9 cellular contexts compared by ENCODE assay signal in genomic region chr2:232327089-232328037, GRCh38. TPM values are rescaled to one million over a fixed set of nuclear protein-coding genes. Genes with fewer than 3 reads are reported as not detected.
DNase-seq lines count a peak whose midpoint lies in the region; ATAC-seq and TF ChIP-seq lines count a peak whose summit lies in the region.
"Had no signal": no experiment of that assay in that cellular context is flagged by ENCODE, and none has a peak within 500 bp of the region (broad histone marks: within the 10 kb centered on the region; RNA-seq: fewer than 3 reads in every experiment).

No MANE protein-coding gene starts in this region.

- no peaks in the 10 kb centered on the region for H3K9me2 ChIP-seq in SK-N-SH

- H2AFZ ChIP-seq in SK-N-SH (ENCODE audit: low read depth) = no peak overlapping the region

- intact Hi-C loops in heart left ventricle (cut with DNase I) = loop anchor here (2.0 to 10.0 kb wide), 7 partner anchors 183 to 425 kb away; partner anchors contain the start of gene NPPC (in 2 of the 10)

- TF ChIP-seq CTCF in SK-N-SH (IDR thresholded peaks at IDR 0.05) = peak; percentile 90
- peak; percentile 65 to 86 (median 72) for TF ChIP-seq CTCF in heart left ventricle (IDR thresholded peaks at IDR 0.05)

- POLR2A ChIA-PET in SK-N-SH (lab: Yijun Ruan, JAX) = no interaction called here

- no peak overlapping the region; a peak in 1 of 4 replicates for H3K27ac ChIP-seq in SK-N-SH (ENCODE audit: low read depth in 2 of 2, low read length in 1 of 2)
- H3K27ac ChIP-seq in heart left ventricle = no peak overlapping the region

- no peak overlapping the region for H3K9ac ChIP-seq in SK-N-SH

- no peak for TF ChIP-seq POLR2A in heart left ventricle (IDR thresholded peaks at IDR 0.05)

- H3K9me3 ChIP-seq in SK-N-SH = no peaks in the 10 kb centered on the region
- H3K9me3 ChIP-seq in heart left ventricle = no peaks in the 10 kb centered on the region

- WGBS in SK-N-SH (ENCODE audit: low lambda C conversion rate) = 71% methylated on average over 11 of the region's 12 CpGs
- WGBS in heart left ventricle, 4 donors = 64 to 75% (median 72%) methylated on average over 12 of the region's 12 CpGs

- H3K36me3 ChIP-seq in SK-N-SH (replicated peaks in 1 of 2; ENCODE audit: control insufficient read depth in 1 of 2, insufficient read depth in 2 of 2, low read length in 1 of 2) (no peaks in the 10 kb centered on the region), heart left ventricle (no peaks in the 10 kb centered on the region)

- CTCF ChIA-PET in SK-N-SH (lab: Yijun Ruan, JAX) = interaction anchor here (0.6 to 13.4 kb wide), 32 partner anchors 9 to 443 kb away, joined by 3 to 214 read pairs (median 4); partner anchors contain the start of genes ALPP and NPPC

- H3K4me1 ChIP-seq in SK-N-SH (ENCODE audit: control insufficient read depth in 1 of 2, insufficient read depth in 2 of 2, low read depth in 1 of 2, low read length in 1 of 2) (peaks cover 0 to 6% of the 10 kb centered on the region in 2 experiments; a peak in 1 of 4 replicates), heart left ventricle (peaks cover 0 to 8% (median 0%) of the 10 kb centered on the region in 12 donors)

- no peaks in the 10 kb centered on the region for H3K79me2 ChIP-seq in SK-N-SH (ENCODE audit: insufficient read depth)

- peaks cover 21% of the 10 kb centered on the region for H4K20me1 ChIP-seq in SK-N-SH (ENCODE audit: insufficient read depth)

- no peak overlapping the region for H3K4me2 ChIP-seq in SK-N-SH

- DNase-seq in NCI-H2107 treated with DMSO at 0.1 percent for 48 hours (lab: John Stamatoyannopoulos, UW; ENCODE audit: unreplicated experiment) = peak; percentile 3
- DNase-seq in NCI-H2107 (lab: John Stamatoyannopoulos, UW) = no peak
- DNase-seq in SK-N-SH = peak; percentile 85
- peak; percentile 83 for DNase-seq in activated naive CD4-positive, alpha-beta T cell treated with anti-CD3 and anti-CD28 coated beads, Interleukin-2, amount 50 U/mL, for 16 hours
- peak; percentile 52 to 87 (median 62) for DNase-seq in heart left ventricle
- DNase-seq in retina = peak; percentile 78
- DNase-seq in NCI-H1092 (lab: John Stamatoyannopoulos, UW) = no peak

- H3K27me3 ChIP-seq in SK-N-SH (ENCODE audit: insufficient read depth) (no peaks in the 10 kb centered on the region), heart left ventricle (no peaks in the 10 kb centered on the region)

- TF ChIP-seq RAD21 in SK-N-SH (IDR thresholded peaks at IDR 0.05; ENCODE audit: low read length) = peak; percentile 68

- TF ChIP-seq EP300 in SK-N-SH (IDR thresholded peaks at IDR 0.05; ENCODE audit: borderline replicate concordance in 1 of 2, low read depth in 1 of 2, low read length in 1 of 2) = no peak

- H3K4me3 ChIP-seq in SK-N-SH (ENCODE audit: low read depth in 2 of 2, low read length in 1 of 2) = no peak overlapping the region
- H3K4me3 ChIP-seq in heart left ventricle = no peak overlapping the region

- ATAC-seq in HG03064 (IDR thresholded peaks at IDR 0.05; ENCODE audit: low read depth, unreplicated experiment) (peak; percentile 51), heart left ventricle (peak; percentile 16 to 69 (median 60))

- H3F3A ChIP-seq in SK-N-SH (replicated peaks; ENCODE audit: insufficient read depth) = no peaks in the 10 kb centered on the region

TF ChIP-seq in SK-N-SH, 30 proteins besides CTCF, POLR2A, EP300 and RAD21:
- TF ChIP-seq FOXM1 (IDR thresholded peaks at IDR 0.05; ENCODE audit: low read depth) (no peak), JUND (IDR thresholded peaks at IDR 0.05) (no peak), NFIC (IDR thresholded peaks at IDR 0.05; ENCODE audit: borderline replicate concordance) (no peak), CHD2 (IDR thresholded peaks at IDR 0.05; ENCODE audit: low read length, partially characterized antibody) (no peak), RFX5 (IDR thresholded peaks at IDR 0.05; ENCODE audit: low read length) (no peak), SMC3 (IDR thresholded peaks at IDR 0.05; ENCODE audit: low read depth, low read length) (peak; percentile 41), USF1 (IDR thresholded peaks at IDR 0.05; ENCODE audit: borderline replicate concordance, low read depth) (no peak)
TF ChIP-seq in SK-N-SH: peak in this region for 1.

RNA-seq across cellular contexts. Expression of gene ALPP, which starts 51.2 kb away (rescaled TPM):
- polyA plus RNA-seq in SK-N-SH (2012; rRNA removed) (not detected in 2 replicates), heart left ventricle (not detected)
- polyA plus RNA-seq in SK-N-SH (2012; cell fraction: cytosol; rRNA removed) = not detected in 2 replicates
- not detected in 2 replicates for polyA plus RNA-seq in SK-N-SH (2012; cell fraction: nucleus; rRNA removed)
- not detected for total RNA-seq in heart left ventricle
- total RNA-seq: pulmonary artery endothelial cell had no signal

Comparison
In these comparisons a context has a peak if more than half of its experiments do, and no peak if none do; other contexts are left out.
1. DNase-seq: peak in NCI-H2107 treated with DMSO at 0.1 percent for 48 hours (single experiment), SK-N-SH (single experiment), activated naive CD4-positive, alpha-beta T cell treated with anti-CD3 and anti-CD28 coated beads, Interleukin-2, amount 50 U/mL, for 16 hours (single experiment), heart left ventricle (5 of 5) and retina (single experiment); none in NCI-H2107 (single experiment) and NCI-H1092 (single experiment).